In the genomic region with DNA sequence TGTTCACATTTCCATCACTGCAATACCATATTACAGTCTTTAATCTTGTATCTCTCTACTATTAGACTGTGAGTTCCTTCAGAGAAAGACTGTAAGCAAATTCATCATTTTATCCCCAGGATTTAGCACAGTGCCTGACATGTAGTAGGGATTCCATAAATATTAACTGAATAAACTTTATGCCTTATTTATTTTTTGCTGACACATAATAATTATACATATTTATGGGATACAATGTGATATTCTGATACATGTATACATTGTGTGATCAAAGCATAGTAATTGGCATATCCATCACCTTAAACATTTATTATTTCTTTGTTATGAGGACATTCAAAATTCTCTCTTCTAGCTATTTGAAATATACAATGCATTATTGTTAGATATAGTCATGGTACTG, we compare ENCODE assay signal across 26 cellular contexts. TPM values are rescaled to one million over a fixed set of nuclear protein-coding genes. Genes with fewer than 3 reads are reported as not detected.
DNase-seq lines count a peak whose midpoint lies in the region; ATAC-seq, FAIRE-seq and TF ChIP-seq lines count a peak whose summit lies in the region.
"Had no signal": no experiment of that assay in that cellular context is flagged by ENCODE, and none has a peak within 500 bp of the region (broad histone marks: within the 10 kb centered on the region; RNA-seq: fewer than 3 reads in every experiment).

No MANE protein-coding gene starts in this region.

- TF ChIP-seq EP300 in HepG2 (IDR thresholded peaks at IDR 0.05; ENCODE audit: low read depth in 2 of 2, low read length in 2 of 2) = no peak
- TF ChIP-seq EP300 in HepG2 (CRISPR knock-in tag; IDR thresholded peaks at IDR 0.05; ENCODE audit: borderline replicate concordance) = no peak
- no peak for TF ChIP-seq EP300 in K562 (IDR thresholded peaks at IDR 0.05; ENCODE audit: low read length)

- intact Hi-C loops in HepG2 (cut with micrococcal nuclease; ENCODE audit: unreplicated experiment) = no loop called here
- intact Hi-C loops in right lobe of liver (cut with DNase I) = no loop called here
- intact Hi-C loops in K562 (cut with micrococcal nuclease) = loop anchor here (5.0 kb wide), 1 partner anchor 169 kb away; no protein-coding TSS in a partner anchor

- H3K9me3 ChIP-seq in HepG2 (ENCODE audit: low read length) (no peaks in the 10 kb centered on the region), right lobe of liver (no peaks in the 10 kb centered on the region), K562 (replicated peaks; ENCODE audit: control insufficient read depth, insufficient read depth, low read depth, low read length) (no peaks in the 10 kb centered on the region)
- H3K9me3 ChIP-seq: Caco-2 had no signal

- no peaks in the 10 kb centered on the region for H3K4me1 Mint-ChIP-seq in endothelial cell (ENCODE audit: unreplicated experiment)

- H3K4me3 Mint-ChIP-seq in endothelial cell (ENCODE audit: unreplicated experiment) = peak overlapping the region; percentile 67
- H3K4me3 Mint-ChIP-seq: B cell; CD4-positive, alpha-beta T cell; CD8-positive, alpha-beta T cell had no signal

- no peaks in the 10 kb centered on the region for H3K27me3 ChIP-seq in HepG2 (ENCODE audit: control insufficient read depth in 1 of 2, insufficient read depth in 2 of 2, low read length in 2 of 2)
- no peaks in the 10 kb centered on the region for H3K27me3 ChIP-seq in right lobe of liver
- peaks cover 0 to 2% of the 10 kb centered on the region in 2 experiments; a peak in 1 of 5 replicates for H3K27me3 ChIP-seq in K562 (ENCODE audit: control insufficient read depth in 2 of 2, insufficient read depth in 2 of 2, low read length in 2 of 2)
- H3K27me3 ChIP-seq: BLaER1 treated with 17β-estradiol and CSF1 and Interleukin-3, amounts not matched to agents 10 nM and 100 nM had no signal

- peaks cover 4% of the 10 kb centered on the region for H3K36me3 Mint-ChIP-seq in endothelial cell (ENCODE audit: low read depth, unreplicated experiment)
- H3K36me3 Mint-ChIP-seq: CD8-positive, alpha-beta T cell had no signal

- peaks cover 7% of the 10 kb centered on the region; the same call in 1 of the 2 replicates for H3K4me1 ChIP-seq in HepG2 (ENCODE audit: insufficient read depth, low read length)
- H3K4me1 ChIP-seq in right lobe of liver = no peaks in the 10 kb centered on the region
- H3K4me1 ChIP-seq in K562 (replicated peaks in 1 of 2; ENCODE audit: control insufficient read depth in 2 of 2, insufficient read depth in 2 of 2, low read length in 2 of 2) = no peaks in the 10 kb centered on the region

- no peak overlapping the region for H3K27ac Mint-ChIP-seq in endothelial cell (ENCODE audit: unreplicated experiment)
- H3K27ac Mint-ChIP-seq: B cell; CD4-positive, alpha-beta T cell; CD8-positive, alpha-beta T cell had no signal

- POLR2A ChIA-PET in HepG2 (lab: Yijun Ruan, JAX) = no interaction called here
- POLR2A ChIA-PET in K562 (lab: Yijun Ruan, JAX) = no interaction called here

- H4K20me1 ChIP-seq in HepG2 (ENCODE audit: insufficient read depth, low read length) (no peaks in the 10 kb centered on the region), K562 (replicated peaks; ENCODE audit: control insufficient read depth, insufficient read depth, low read length) (no peaks in the 10 kb centered on the region)
- H4K20me1 ChIP-seq: BLaER1 treated with 17β-estradiol and CSF1 and Interleukin-3, amounts not matched to agents 10 nM and 100 nM had no signal

- H3K9me1 ChIP-seq in K562 (ENCODE audit: control insufficient read depth, insufficient read depth, low read length) = no peaks in the 10 kb centered on the region

- BruUV-seq in HepG2 (replicated peaks; lab: Mats Ljungman, UMichigan) (no TSS peak), K562 (replicated peaks; lab: Mats Ljungman, UMichigan) (no TSS peak)

- peaks cover 5% of the 10 kb centered on the region for H3K9me3 Mint-ChIP-seq in endothelial cell (ENCODE audit: unreplicated experiment)
- H3K9me3 Mint-ChIP-seq: CD4-positive, alpha-beta T cell; CD8-positive, alpha-beta T cell had no signal

- H3K79me2 ChIP-seq in HepG2 (ENCODE audit: insufficient read depth, low read length) (no peaks in the 10 kb centered on the region), K562 (ENCODE audit: control insufficient read depth, insufficient read depth, low read length) (no peaks in the 10 kb centered on the region)

- H3K4me3 ChIP-seq in HepG2 (replicated peaks in 1 of 3; ENCODE audit: insufficient read depth in 1 of 3, low read depth in 2 of 3, low read length in 3 of 3) (no peak overlapping the region), right lobe of liver (no peak overlapping the region), K562 (no peak overlapping the region)
- H3K4me3 ChIP-seq: BLaER1 treated with 17β-estradiol and CSF1 and Interleukin-3, amounts not matched to agents 10 nM and 100 nM had no signal

- H3K4me2 ChIP-seq in HepG2 (ENCODE audit: low read depth, low read length) = no peak overlapping the region
- H3K4me2 ChIP-seq in K562 (ENCODE audit: insufficient read depth, low read length) = no peak overlapping the region
- H3K4me2 ChIP-seq: BLaER1 treated with 17β-estradiol and CSF1 and Interleukin-3, amounts not matched to agents 10 nM and 100 nM had no signal

- H3K27me3 Mint-ChIP-seq in endothelial cell (ENCODE audit: unreplicated experiment) = peaks cover 3% of the 10 kb centered on the region
- H3K27me3 Mint-ChIP-seq: B cell; CD4-positive, alpha-beta T cell had no signal

- no peak for FAIRE-seq in HepG2 (lab: Jason Lieb, UNC)
- FAIRE-seq in K562 (lab: Jason Lieb, UNC) = no peak
- FAIRE-seq: D721Med, G401.6, GM12891, GM19239 had no signal

- H3K36me3 ChIP-seq in HepG2 (replicated peaks in 1 of 2; ENCODE audit: control insufficient read depth in 1 of 2, insufficient read depth in 2 of 2, low read length in 2 of 2) = no peaks in the 10 kb centered on the region
- H3K36me3 ChIP-seq in right lobe of liver = no peaks in the 10 kb centered on the region
- H3K36me3 ChIP-seq in K562 (ENCODE audit: control insufficient read depth, insufficient read depth, low read length) = no peaks in the 10 kb centered on the region

- no peak for TF ChIP-seq CTCF in HepG2 (CRISPR knock-in tag; IDR thresholded peaks at IDR 0.05)
- TF ChIP-seq CTCF in right lobe of liver (IDR thresholded peaks at IDR 0.05) = no peak
- no peak for TF ChIP-seq CTCF in K562 (IDR thresholded peaks at IDR 0.05 in 2 of 3, conservative IDR thresholded peaks at IDR 0.05 in 1 of 3; ENCODE audit: insufficient read depth in 2 of 3, low read depth in 1 of 3, low read length in 3 of 3)
- TF ChIP-seq CTCF in endothelial cell (IDR thresholded peaks at IDR 0.05; ENCODE audit: unreplicated experiment) = no peak

- ATAC-seq in HepG2 (no peak), right lobe of liver (no peak), K562 (no peak), HG03442 (IDR thresholded peaks at IDR 0.05; ENCODE audit: unreplicated experiment) (no peak)
- ATAC-seq: CD8-positive, alpha-beta T cell had no signal

- CTCF ChIA-PET in HepG2 (lab: Yijun Ruan, JAX; ENCODE audit: low intra/inter-chr PET ratio, low total read pairs) (no interaction called here), K562 (lab: Yijun Ruan, JAX; ENCODE audit: low intra/inter-chr PET ratio) (no interaction called here)

- DNase-seq in HepG2 (ENCODE audit: low spot score) (no peak), right lobe of liver (no peak), K562 (ENCODE audit: extremely low read depth in 1 of 4, low spot score in 3 of 4) (no peak), endothelial cell (ENCODE audit: low spot score) (no peak), Ammon's horn (ENCODE audit: low spot score) (no peak)
- DNase-seq: ACHN; Caco-2; Calu3; CD4-positive, alpha-beta T cell; CD8-positive, alpha-beta T cell; DMS53; DMS79 treated with DMSO at 0.1 percent for 48 hours; GF-D8 had no signal

- TF ChIP-seq RAD21 in HepG2 (CRISPR knock-in tag; IDR thresholded peaks at IDR 0.05) (no peak), K562 (CRISPR knock-in tag; conservative IDR thresholded peaks at IDR 0.05 in 1 of 2, IDR thresholded peaks at IDR 0.05 in 1 of 2) (no peak)

- H3K9ac ChIP-seq in HepG2 (ENCODE audit: insufficient read depth, low read depth, low read length) (no peak overlapping the region), K562 (ENCODE audit: insufficient read depth in 1 of 2, low read depth in 2 of 2, low read length in 2 of 2) (no peak overlapping the region)
- H3K9ac ChIP-seq: BLaER1 treated with 17β-estradiol and CSF1 and Interleukin-3, amounts not matched to agents 10 nM and 100 nM had no signal

- H3K27ac ChIP-seq in HepG2 (ENCODE audit: extremely low read length, insufficient read depth, low read length) = no peak overlapping the region
- no peak overlapping the region for H3K27ac ChIP-seq in right lobe of liver
- H3K27ac ChIP-seq in K562 (ENCODE audit: extremely low read depth, low read depth, low read length) = no peak overlapping the region
- H3K27ac ChIP-seq: 22Rv1, C4-2B had no signal

- TF ChIP-seq POLR2A in HepG2 (IDR thresholded peaks at IDR 0.05; ENCODE audit: insufficient read depth in 1 of 2, low read depth in 2 of 2, low read length in 2 of 2) (no peak), right lobe of liver (IDR thresholded peaks at IDR 0.05) (no peak), K562 (conservative IDR thresholded peaks at IDR 0.05) (no peak)

- in situ Hi-C loops in HepG2 (cut with HindIII; ENCODE audit: extremely low pct_ligation_motif_present, low pct_unique_long_range_greater_than_20kb) = loop anchor here (10.0 kb wide), 1 partner anchor 166 kb away; no protein-coding TSS in a partner anchor
- in situ Hi-C loops in K562 (cut with MboI) = no loop called here

- H2AFZ ChIP-seq in HepG2 (ENCODE audit: low read length) (no peak overlapping the region), K562 (ENCODE audit: low read depth, low read length) (no peak overlapping the region)

RNA-seq across cellular contexts. Expression of a gene that starts 3.7 kb away (rescaled TPM):
- total RNA-seq in HepG2 (2016; rRNA removed; fragmentation: Illumina TruSeq; extraction: Trizol) = not detected in 2 replicates
- not detected in 2 replicates for total RNA-seq in HepG2 (2016; cell fraction: cytosol; rRNA removed; fragmentation: Illumina TruSeq; extraction: Trizol; ENCODE audit: low read depth)
- total RNA-seq in HepG2 (2016; cell fraction: insoluble cytoplasmic fraction; rRNA removed; fragmentation: Illumina TruSeq; extraction: Trizol) = not detected in 2 replicates
- total RNA-seq in HepG2 (2016; cell fraction: membrane; rRNA removed; fragmentation: Illumina TruSeq; extraction: Trizol) = not detected in 2 replicates
- not detected in 2 replicates for total RNA-seq in HepG2 (2016; cell fraction: nucleus; rRNA removed; fragmentation: Illumina TruSeq; extraction: Trizol)
- polyA plus RNA-seq in HepG2 (2011; rRNA removed) = 0.01 and 0.04 TPM in 2 replicates
- not detected in 2 replicates for polyA plus RNA-seq in HepG2 (2011; cell fraction: cytosol; rRNA removed)
- 0.10 and 0.14 TPM in 2 replicates for polyA plus RNA-seq in HepG2 (2011; cell fraction: nucleus; rRNA removed)
- not detected in 2 replicates for polyA plus RNA-seq in HepG2 (2012)
- not detected in 2 replicates for polyA plus RNA-seq in HepG2 (2016; cell fraction: cytosol; fragmentation: Illumina TruSeq; extraction: Trizol; ENCODE audit: low read depth)
- not detected in 2 replicates for polyA plus RNA-seq in HepG2 (2016; cell fraction: insoluble cytoplasmic fraction; fragmentation: Illumina TruSeq; extraction: Trizol; ENCODE audit: low read depth)
- not detected in 2 replicates for polyA plus RNA-seq in HepG2 (2016; cell fraction: membrane; fragmentation: Illumina TruSeq; extraction: Trizol; ENCODE audit: low read depth)
- not detected in 2 replicates for polyA plus RNA-seq in HepG2 (2016; cell fraction: nucleus; fragmentation: Illumina TruSeq; extraction: Trizol; ENCODE audit: insufficient read depth, low read depth)
- polyA minus RNA-seq in HepG2 (2011; rRNA and poly(A)+ RNA removed; ENCODE audit: low replicate concordance) = not detected in 2 replicates
- not detected in 2 replicates for polyA minus RNA-seq in HepG2 (2011; cell fraction: cytosol; rRNA and poly(A)+ RNA removed)
- not detected in 2 replicates for polyA minus RNA-seq in HepG2 (2011; cell fraction: nucleus; rRNA and poly(A)+ RNA removed)
- not detected for total RNA-seq in right lobe of liver
- total RNA-seq in K562 (2011; cell fraction: chromatin; rRNA removed; ENCODE audit: low replicate concordance) = not detected in 2 replicates
- not detected in 2 replicates for total RNA-seq in K562 (2011; cell fraction: nucleolus; rRNA removed)
- total RNA-seq in K562 (2011; cell fraction: nucleoplasm; rRNA removed) = not detected in 2 replicates
- total RNA-seq in K562 (2014; rRNA removed) = not detected in 2 replicates
- not detected in 2 replicates for total RNA-seq in K562 (2014; rRNA removed; fragmentation: Illumina TruSeq; extraction: Trizol)
- total RNA-seq in K562 (2015; rRNA removed; fragmentation: Illumina TruSeq; extraction: Trizol) = not detected in 2 replicates
- not detected in 2 replicates for total RNA-seq in K562 (2021)
- not detected in 2 replicates for polyA plus RNA-seq in K562 (2011; rRNA removed)
- polyA plus RNA-seq in K562 (2011; cell fraction: cytosol; rRNA removed) = not detected in 2 replicates
- polyA plus RNA-seq in K562 (2011; cell fraction: nucleus; rRNA removed) = 0.04 TPM in 1 of 2 replicates, not detected in the other
- polyA plus RNA-seq in K562 (2012) = not detected in 2 replicates
- polyA plus RNA-seq in K562 (2014; fragmentation: Illumina TruSeq; extraction: Trizol) = not detected in 2 replicates
- not detected for polyA plus RNA-seq in K562 (2014; fragmentation: Nextera tagmentation; extraction: Ambion mirVana)
- polyA plus RNA-seq in K562 (2014; rRNA removed) = not detected in 2 replicates
- not detected in 2 replicates for polyA minus RNA-seq in K562 (2011; rRNA and poly(A)+ RNA removed)
- polyA minus RNA-seq in K562 (2011; cell fraction: cytosol; rRNA and poly(A)+ RNA removed) = not detected in 2 replicates
- polyA minus RNA-seq in K562 (2011; cell fraction: nucleus; rRNA and poly(A)+ RNA removed) = not detected in 2 replicates
- not detected for total RNA-seq in endothelial cell (ENCODE audit: unreplicated experiment)
- total RNA-seq: A172, A673, Caco-2, Calu3 had no signal
- polyA plus RNA-seq: AG04450, BJ had no signal

RNA-seq across cellular contexts. Expression of a gene that starts 42.3 kb away (rescaled TPM):
- 11.7 and 24.6 TPM in 2 replicates for total RNA-seq in HepG2 (2016; rRNA removed; fragmentation: Illumina TruSeq; extraction: Trizol)
- total RNA-seq in HepG2 (2016; cell fraction: cytosol; rRNA removed; fragmentation: Illumina TruSeq; extraction: Trizol; ENCODE audit: low read depth) = 5.7 and 7.9 TPM in 2 replicates
- 13.0 and 26.7 TPM in 2 replicates for total RNA-seq in HepG2 (2016; cell fraction: insoluble cytoplasmic fraction; rRNA removed; fragmentation: Illumina TruSeq; extraction: Trizol)
- total RNA-seq in HepG2 (2016; cell fraction: membrane; rRNA removed; fragmentation: Illumina TruSeq; extraction: Trizol) = 8.6 and 10.7 TPM in 2 replicates
- 19.9 and 25.7 TPM in 2 replicates for total RNA-seq in HepG2 (2016; cell fraction: nucleus; rRNA removed; fragmentation: Illumina TruSeq; extraction: Trizol)
- 20.4 and 22.4 TPM in 2 replicates for polyA plus RNA-seq in HepG2 (2011; rRNA removed)
- 22.3 and 22.8 TPM in 2 replicates for polyA plus RNA-seq in HepG2 (2011; cell fraction: cytosol; rRNA removed)
- 14.0 and 16.1 TPM in 2 replicates for polyA plus RNA-seq in HepG2 (2011; cell fraction: nucleus; rRNA removed)
- 9.9 and 10.4 TPM in 2 replicates for polyA plus RNA-seq in HepG2 (2012)
- 4.8 and 5.8 TPM in 2 replicates for polyA plus RNA-seq in HepG2 (2016; cell fraction: cytosol; fragmentation: Illumina TruSeq; extraction: Trizol; ENCODE audit: low read depth)
- 12.0 and 15.6 TPM in 2 replicates for polyA plus RNA-seq in HepG2 (2016; cell fraction: insoluble cytoplasmic fraction; fragmentation: Illumina TruSeq; extraction: Trizol; ENCODE audit: low read depth)
- polyA plus RNA-seq in HepG2 (2016; cell fraction: membrane; fragmentation: Illumina TruSeq; extraction: Trizol; ENCODE audit: low read depth) = 5.7 and 9.8 TPM in 2 replicates
- 39.7 and 40.4 TPM in 2 replicates for polyA plus RNA-seq in HepG2 (2016; cell fraction: nucleus; fragmentation: Illumina TruSeq; extraction: Trizol; ENCODE audit: insufficient read depth, low read depth)
- 23.2 and 29.3 TPM in 2 replicates for polyA minus RNA-seq in HepG2 (2011; rRNA and poly(A)+ RNA removed; ENCODE audit: low replicate concordance)
- 8.3 and 11.3 TPM in 2 replicates for polyA minus RNA-seq in HepG2 (2011; cell fraction: cytosol; rRNA and poly(A)+ RNA removed)
- 15.3 and 17.0 TPM in 2 replicates for polyA minus RNA-seq in HepG2 (2011; cell fraction: nucleus; rRNA and poly(A)+ RNA removed)
- total RNA-seq in right lobe of liver = 10 to 100 TPM; 24.2 to 80.7 (median 41.9) TPM
- total RNA-seq in K562 (2011; cell fraction: chromatin; rRNA removed; ENCODE audit: low replicate concordance) = 9.4 and 13.7 TPM in 2 replicates
- total RNA-seq in K562 (2011; cell fraction: nucleolus; rRNA removed) = 16.6 and 18.8 TPM in 2 replicates
- 16.1 and 20.8 TPM in 2 replicates for total RNA-seq in K562 (2011; cell fraction: nucleoplasm; rRNA removed)
- total RNA-seq in K562 (2014; rRNA removed) = 6.8 and 10.3 TPM in 2 replicates
- total RNA-seq in K562 (2014; rRNA removed; fragmentation: Illumina TruSeq; extraction: Trizol) = 5.1 and 5.2 TPM in 2 replicates
- total RNA-seq in K562 (2015; rRNA removed; fragmentation: Illumina TruSeq; extraction: Trizol) = 6.6 and 6.7 TPM in 2 replicates
- 5.4 and 7.5 TPM in 2 replicates for total RNA-seq in K562 (2021)
- 6.0 and 7.9 TPM in 2 replicates for polyA plus RNA-seq in K562 (2011; rRNA removed)
- 5.6 and 13.1 TPM in 2 replicates for polyA plus RNA-seq in K562 (2011; cell fraction: cytosol; rRNA removed)
- polyA plus RNA-seq in K562 (2011; cell fraction: nucleus; rRNA removed) = 5.7 and 6.9 TPM in 2 replicates
- 5.4 and 7.8 TPM in 2 replicates for polyA plus RNA-seq in K562 (2012)
- polyA plus RNA-seq in K562 (2014; fragmentation: Illumina TruSeq; extraction: Trizol) = 5.9 and 6.4 TPM in 2 replicates
- polyA plus RNA-seq in K562 (2014; fragmentation: Nextera tagmentation; extraction: Ambion mirVana) = 1 to 10 TPM; 1.3 to 1.9 TPM
- 7.3 and 9.4 TPM in 2 replicates for polyA plus RNA-seq in K562 (2014; rRNA removed)
- 5.9 and 6.8 TPM in 2 replicates for polyA minus RNA-seq in K562 (2011; rRNA and poly(A)+ RNA removed)
- 3.4 and 7.4 TPM in 2 replicates for polyA minus RNA-seq in K562 (2011; cell fraction: cytosol; rRNA and poly(A)+ RNA removed)
- polyA minus RNA-seq in K562 (2011; cell fraction: nucleus; rRNA and poly(A)+ RNA removed) = 4.6 and 6.4 TPM in 2 replicates
- total RNA-seq in endothelial cell (ENCODE audit: unreplicated experiment) = 4.0 TPM
